In the genomic region with DNA sequence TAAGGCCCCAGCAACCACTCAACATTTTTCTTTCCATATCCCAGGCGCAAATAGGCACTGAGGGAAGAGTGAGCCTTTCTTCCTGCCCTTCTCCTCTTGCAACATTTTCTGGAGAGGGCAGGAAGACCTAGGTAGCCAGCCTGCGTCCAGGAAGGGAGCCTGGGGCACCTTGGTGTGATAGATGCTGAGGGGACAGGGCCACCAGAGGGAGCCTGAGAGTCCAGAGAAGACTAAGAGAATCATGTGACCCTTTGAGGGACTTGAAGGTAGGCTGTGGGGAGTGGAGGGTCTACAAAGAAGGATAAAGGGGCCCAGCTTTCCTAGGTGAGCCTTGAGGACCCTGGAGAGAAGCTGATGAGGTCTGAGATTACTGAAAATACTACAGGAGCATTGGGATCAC, we compare ENCODE assay signal across 11 cellular contexts.
DNase-seq lines count a peak whose midpoint lies in the region; ATAC-seq and TF ChIP-seq lines count a peak whose summit lies in the region.
"Had no signal": no experiment of that assay in that cellular context is flagged by ENCODE, and none has a peak within 500 bp of the region (broad histone marks: within the 10 kb centered on the region; RNA-seq: fewer than 3 reads in every experiment).

No MANE protein-coding gene starts in this region.

- POLR2A ChIA-PET in activated CD4-positive, alpha-beta memory T cell treated with anti-CD3 and anti-CD28 coated beads for 36 hours (lab: Charles Lee), result no interaction called here
- POLR2A ChIA-PET in activated CD4-positive, alpha-beta memory T cell treated with anti-CD3 and anti-CD28 coated beads, Interleukin-2, amount 10 ng/mL, durations not matched to agents 7 days and 5 days (lab: Charles Lee), result no interaction called here

- intact Hi-C loops in activated CD4-positive, alpha-beta memory T cell treated with anti-CD3 and anti-CD28 coated beads for 36 hours (cut with micrococcal nuclease), result no loop called here
- intact Hi-C loops in activated T-helper 2 cell treated with anti-CD3 and anti-CD28 coated beads, Interferon-gamma antibody, Interleukin-2, Interleukin-4, amounts not matched to agents 10 μg/mL and 5 μg/mL and 100 μg/mL, durations not matched to agents 14 hours and 24 hours and 36 hours (cut with micrococcal nuclease), result no loop called here

- no peaks in the 10 kb centered on the region for H3K27me3 Mint-ChIP-seq in activated CD4-positive, alpha-beta memory T cell treated with anti-CD3 and anti-CD28 coated beads for 36 hours
- no peaks in the 10 kb centered on the region for H3K27me3 Mint-ChIP-seq in activated CD4-positive, alpha-beta memory T cell treated with anti-CD3 and anti-CD28 coated beads, Interleukin-2, amount 10 ng/mL, durations not matched to agents 7 days and 5 days
- no peaks in the 10 kb centered on the region for H3K27me3 Mint-ChIP-seq in activated naive CD8-positive, alpha-beta T cell treated with anti-CD3 and anti-CD28 coated beads for 36 hours
- H3K27me3 Mint-ChIP-seq in progenitor cell of endocrine pancreas, result no peaks in the 10 kb centered on the region
- no peaks in the 10 kb centered on the region for H3K27me3 Mint-ChIP-seq in activated T-helper 2 cell treated with anti-CD3 and anti-CD28 coated beads, Interferon-gamma antibody, Interleukin-2, Interleukin-4, amounts not matched to agents 10 μg/mL and 5 μg/mL and 100 μg/mL, durations not matched to agents 14 hours and 24 hours and 36 hours (ENCODE audit: low read depth)

- CTCF ChIA-PET in activated CD4-positive, alpha-beta memory T cell treated with anti-CD3 and anti-CD28 coated beads for 36 hours (lab: Charles Lee), result no interaction called here
- CTCF ChIA-PET in activated CD4-positive, alpha-beta memory T cell treated with anti-CD3 and anti-CD28 coated beads, Interleukin-2, amount 10 ng/mL, durations not matched to agents 7 days and 5 days (lab: Charles Lee), result no interaction called here

- no peaks in the 10 kb centered on the region for H3K4me1 Mint-ChIP-seq in activated CD4-positive, alpha-beta memory T cell treated with anti-CD3 and anti-CD28 coated beads for 36 hours (ENCODE audit: low read depth)
- H3K4me1 Mint-ChIP-seq in activated CD4-positive, alpha-beta memory T cell treated with anti-CD3 and anti-CD28 coated beads, Interleukin-2, amount 10 ng/mL, durations not matched to agents 7 days and 5 days, result no peaks in the 10 kb centered on the region
- H3K4me1 Mint-ChIP-seq in activated naive CD8-positive, alpha-beta T cell treated with anti-CD3 and anti-CD28 coated beads for 36 hours, result no peaks in the 10 kb centered on the region
- no peaks in the 10 kb centered on the region for H3K4me1 Mint-ChIP-seq in progenitor cell of endocrine pancreas (ENCODE audit: low read depth)
- H3K4me1 Mint-ChIP-seq in activated T-helper 2 cell treated with anti-CD3 and anti-CD28 coated beads, Interferon-gamma antibody, Interleukin-2, Interleukin-4, amounts not matched to agents 10 μg/mL and 5 μg/mL and 100 μg/mL, durations not matched to agents 14 hours and 24 hours and 36 hours (ENCODE audit: low read depth), result no peaks in the 10 kb centered on the region

- DNase-seq in activated CD4-positive, alpha-beta memory T cell treated with anti-CD3 and anti-CD28 coated beads for 36 hours, result peak; percentile 15
- no peak for DNase-seq in activated CD4-positive, alpha-beta memory T cell treated with anti-CD3 and anti-CD28 coated beads, Interleukin-2, amount 10 ng/mL, durations not matched to agents 7 days and 5 days
- peak; percentile 8 for DNase-seq in activated naive CD8-positive, alpha-beta T cell treated with anti-CD3 and anti-CD28 coated beads for 36 hours
- no peak for DNase-seq in progenitor cell of endocrine pancreas (ENCODE audit: low spot score, unreplicated experiment)
- DNase-seq in activated T-helper 2 cell treated with anti-CD3 and anti-CD28 coated beads, Interferon-gamma antibody, Interleukin-2, Interleukin-4, amounts not matched to agents 10 μg/mL and 5 μg/mL and 100 μg/mL, durations not matched to agents 14 hours and 24 hours and 36 hours (ENCODE audit: low spot score), result no peak
- no peak for DNase-seq in NCI-H774 (lab: John Stamatoyannopoulos, UW)
- DNase-seq in GM20000 (ENCODE audit: low spot score), result no peak
- DNase-seq: aorta; NK-92 treated with Interleukin-12 subunit alpha and Interleukin-12 subunit beta, amount 100 ng/mL, for 24 hours had no signal

- H3K9me3 Mint-ChIP-seq in activated CD4-positive, alpha-beta memory T cell treated with anti-CD3 and anti-CD28 coated beads for 36 hours, result no peaks in the 10 kb centered on the region
- H3K9me3 Mint-ChIP-seq in activated CD4-positive, alpha-beta memory T cell treated with anti-CD3 and anti-CD28 coated beads, Interleukin-2, amount 10 ng/mL, durations not matched to agents 7 days and 5 days, result peaks cover 6% of the 10 kb centered on the region
- peaks cover 2% of the 10 kb centered on the region for H3K9me3 Mint-ChIP-seq in activated naive CD8-positive, alpha-beta T cell treated with anti-CD3 and anti-CD28 coated beads for 36 hours
- peaks cover 3% of the 10 kb centered on the region for H3K9me3 Mint-ChIP-seq in progenitor cell of endocrine pancreas (ENCODE audit: low read depth)
- H3K9me3 Mint-ChIP-seq in activated T-helper 2 cell treated with anti-CD3 and anti-CD28 coated beads, Interferon-gamma antibody, Interleukin-2, Interleukin-4, amounts not matched to agents 10 μg/mL and 5 μg/mL and 100 μg/mL, durations not matched to agents 14 hours and 24 hours and 36 hours, result peaks cover 8% of the 10 kb centered on the region

- TF ChIP-seq CTCF in progenitor cell of endocrine pancreas (IDR thresholded peaks at IDR 0.05; ENCODE audit: unreplicated experiment), result peak; percentile 22
- TF ChIP-seq CTCF in GM20000 (IDR thresholded peaks at IDR 0.05; ENCODE audit: extremely low read depth, missing control alignments), result no peak

- H3K27ac Mint-ChIP-seq in activated CD4-positive, alpha-beta memory T cell treated with anti-CD3 and anti-CD28 coated beads for 36 hours, result no peak overlapping the region
- no peak overlapping the region for H3K27ac Mint-ChIP-seq in activated CD4-positive, alpha-beta memory T cell treated with anti-CD3 and anti-CD28 coated beads, Interleukin-2, amount 10 ng/mL, durations not matched to agents 7 days and 5 days
- H3K27ac Mint-ChIP-seq in activated naive CD8-positive, alpha-beta T cell treated with anti-CD3 and anti-CD28 coated beads for 36 hours, result no peak overlapping the region
- H3K27ac Mint-ChIP-seq in progenitor cell of endocrine pancreas, result no peak overlapping the region
- H3K27ac Mint-ChIP-seq in activated T-helper 2 cell treated with anti-CD3 and anti-CD28 coated beads, Interferon-gamma antibody, Interleukin-2, Interleukin-4, amounts not matched to agents 10 μg/mL and 5 μg/mL and 100 μg/mL, durations not matched to agents 14 hours and 24 hours and 36 hours, result no peak overlapping the region

- ATAC-seq in HG03432 (IDR thresholded peaks at IDR 0.05; ENCODE audit: unreplicated experiment), result peak; percentile 52
- ATAC-seq: HCT116 had no signal

- no peak overlapping the region for H3K4me3 Mint-ChIP-seq in activated CD4-positive, alpha-beta memory T cell treated with anti-CD3 and anti-CD28 coated beads for 36 hours
- no peak overlapping the region for H3K4me3 Mint-ChIP-seq in activated CD4-positive, alpha-beta memory T cell treated with anti-CD3 and anti-CD28 coated beads, Interleukin-2, amount 10 ng/mL, durations not matched to agents 7 days and 5 days
- H3K4me3 Mint-ChIP-seq in activated naive CD8-positive, alpha-beta T cell treated with anti-CD3 and anti-CD28 coated beads for 36 hours, result no peak overlapping the region
- H3K4me3 Mint-ChIP-seq in progenitor cell of endocrine pancreas (ENCODE audit: low read depth), result no peak overlapping the region
- no peak overlapping the region for H3K4me3 Mint-ChIP-seq in activated T-helper 2 cell treated with anti-CD3 and anti-CD28 coated beads, Interferon-gamma antibody, Interleukin-2, Interleukin-4, amounts not matched to agents 10 μg/mL and 5 μg/mL and 100 μg/mL, durations not matched to agents 14 hours and 24 hours and 36 hours (ENCODE audit: low read depth)

- no peaks in the 10 kb centered on the region for H3K36me3 Mint-ChIP-seq in activated CD4-positive, alpha-beta memory T cell treated with anti-CD3 and anti-CD28 coated beads for 36 hours
- H3K36me3 Mint-ChIP-seq in activated CD4-positive, alpha-beta memory T cell treated with anti-CD3 and anti-CD28 coated beads, Interleukin-2, amount 10 ng/mL, durations not matched to agents 7 days and 5 days (ENCODE audit: low read depth), result no peaks in the 10 kb centered on the region
- H3K36me3 Mint-ChIP-seq in activated naive CD8-positive, alpha-beta T cell treated with anti-CD3 and anti-CD28 coated beads for 36 hours, result no peaks in the 10 kb centered on the region
- no peaks in the 10 kb centered on the region for H3K36me3 Mint-ChIP-seq in progenitor cell of endocrine pancreas (ENCODE audit: insufficient read depth)
- no peaks in the 10 kb centered on the region for H3K36me3 Mint-ChIP-seq in activated T-helper 2 cell treated with anti-CD3 and anti-CD28 coated beads, Interferon-gamma antibody, Interleukin-2, Interleukin-4, amounts not matched to agents 10 μg/mL and 5 μg/mL and 100 μg/mL, durations not matched to agents 14 hours and 24 hours and 36 hours (ENCODE audit: low read depth)

Comparison
In these comparisons a context has a peak if more than half of its experiments do, and no peak if none do; other contexts are left out.
1. DNase-seq: peak in activated CD4-positive, alpha-beta memory T cell treated with anti-CD3 and anti-CD28 coated beads for 36 hours (single experiment) and activated naive CD8-positive, alpha-beta T cell treated with anti-CD3 and anti-CD28 coated beads for 36 hours (single experiment); none in activated CD4-positive, alpha-beta memory T cell treated with anti-CD3 and anti-CD28 coated beads, Interleukin-2, amount 10 ng/mL, durations not matched to agents 7 days and 5 days (single experiment), progenitor cell of endocrine pancreas (single experiment), activated T-helper 2 cell treated with anti-CD3 and anti-CD28 coated beads, Interferon-gamma antibody, Interleukin-2, Interleukin-4, amounts not matched to agents 10 μg/mL and 5 μg/mL and 100 μg/mL, durations not matched to agents 14 hours and 24 hours and 36 hours (single experiment), NCI-H774 (single experiment) and GM20000 (single experiment).